In the genomic region with DNA sequence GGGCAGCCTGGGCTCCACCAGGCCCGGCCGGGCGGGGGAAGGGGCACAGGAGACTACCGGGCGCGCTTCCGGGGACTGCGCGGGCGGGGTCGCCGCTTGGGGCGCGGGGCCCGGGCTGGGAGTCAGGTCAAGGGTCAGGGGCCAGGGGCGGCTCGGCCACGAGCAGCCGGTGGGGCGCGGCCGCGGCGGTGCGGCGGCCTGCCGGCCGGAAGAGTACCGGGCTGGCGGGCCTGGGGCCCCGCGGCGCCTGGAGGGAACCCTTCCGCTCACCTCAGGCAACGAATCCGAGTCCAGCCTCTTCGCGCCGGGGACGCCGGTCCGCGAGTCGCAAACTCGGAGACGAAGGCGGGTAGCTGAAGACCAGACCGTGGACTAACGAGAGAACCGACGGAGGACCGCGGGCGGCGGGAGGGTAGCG, we compare ENCODE assay signal across 8 cellular contexts. TPM values are rescaled to one million over a fixed set of nuclear protein-coding genes. Genes with fewer than 3 reads are reported as not detected.
DNase-seq lines count a peak whose midpoint lies in the region; ATAC-seq, FAIRE-seq and TF ChIP-seq lines count a peak whose summit lies in the region.

No MANE protein-coding gene starts in this region.

- peaks cover 27% of the 10 kb centered on the region for H3K36me3 Mint-ChIP-seq in T-helper 1 cell treated with Interleukin-12 subunit alpha and Interleukin-12 subunit beta and Interleukin-4 antibody, amounts not matched to agents 30 μg/mL and 1 μg/mL, for 36 hours (ENCODE audit: low read depth)

- H3K4me3 ChIP-seq in bronchial epithelial cell (ENCODE audit: low read depth, low read length) (peak overlapping the region; percentile 71), left lung (peak overlapping the region; percentile 49 to 63)

- H3K27me3 ChIP-seq in bronchial epithelial cell (ENCODE audit: control insufficient read depth, insufficient read depth, low read length) = no peaks in the 10 kb centered on the region
- no peaks in the 10 kb centered on the region for H3K27me3 ChIP-seq in left lung

- H3K36me3 ChIP-seq in bronchial epithelial cell (ENCODE audit: control insufficient read depth, insufficient read depth, low read length) = peaks cover 10% of the 10 kb centered on the region
- H3K36me3 ChIP-seq in left lung = peaks cover 0 to 24% of the 10 kb centered on the region in 2 donors

- TF ChIP-seq CTCF in bronchial epithelial cell (IDR thresholded peaks at IDR 0.05; ENCODE audit: insufficient read depth, low read length, severe bottlenecking) (no peak), left lung (IDR thresholded peaks at IDR 0.05) (no peak)

- H3K27ac ChIP-seq in left lung = peak overlapping the region; percentile 95 to 99

- ATAC-seq in HG03045 (IDR thresholded peaks at IDR 0.05; ENCODE audit: unreplicated experiment) (peak; percentile 31), left lung (peak; percentile 32)

- no peaks in the 10 kb centered on the region for H3K9me3 ChIP-seq in left lung

- peak overlapping the region; percentile 87 for H3K27ac Mint-ChIP-seq in T-helper 1 cell treated with Interleukin-12 subunit alpha and Interleukin-12 subunit beta and Interleukin-4 antibody, amounts not matched to agents 30 μg/mL and 1 μg/mL, for 36 hours

- H3K27me3 Mint-ChIP-seq in T-helper 1 cell treated with Interleukin-12 subunit alpha and Interleukin-12 subunit beta and Interleukin-4 antibody, amounts not matched to agents 30 μg/mL and 1 μg/mL, for 36 hours (ENCODE audit: low read depth) = no peaks in the 10 kb centered on the region

- no peak for FAIRE-seq in bronchial epithelial cell (lab: Jason Lieb, UNC)

- H3K9me3 Mint-ChIP-seq in T-helper 1 cell treated with Interleukin-12 subunit alpha and Interleukin-12 subunit beta and Interleukin-4 antibody, amounts not matched to agents 30 μg/mL and 1 μg/mL, for 36 hours = no peaks in the 10 kb centered on the region

- intact Hi-C loops in left lung (cut with DNase I) = no loop called here

- H3K4me1 ChIP-seq in left lung = peaks cover 42 to 82% of the 10 kb centered on the region in 2 donors

- H3K4me3 Mint-ChIP-seq in T-helper 1 cell treated with Interleukin-12 subunit alpha and Interleukin-12 subunit beta and Interleukin-4 antibody, amounts not matched to agents 30 μg/mL and 1 μg/mL, for 36 hours = peak overlapping the region; percentile 91

- DNase-seq in NCI-H748 (lab: John Stamatoyannopoulos, UW; ENCODE audit: unreplicated experiment) (peak; percentile 46), NCI-H748 treated with DMSO at 0.1 percent for 48 hours (lab: John Stamatoyannopoulos, UW) (no peak), bronchial epithelial cell (ENCODE audit: low read depth) (no peak), left lung (peak; percentile 54 to 94), NCI-H2227 treated with DMSO at 0.1 percent for 48 hours (lab: John Stamatoyannopoulos, UW) (no peak)
- DNase-seq in stimulated activated CD4-positive, alpha-beta T cell treated with anti-CD3 and anti-CD28 coated beads, Interleukin-4, amount 100 ng/mL, for 4 hours = peak; percentile 31 to 51

- H3K4me1 Mint-ChIP-seq in T-helper 1 cell treated with Interleukin-12 subunit alpha and Interleukin-12 subunit beta and Interleukin-4 antibody, amounts not matched to agents 30 μg/mL and 1 μg/mL, for 36 hours (ENCODE audit: low read depth) = peaks cover 58% of the 10 kb centered on the region

RNA-seq across cellular contexts. Expression of gene RHOA, which starts 0.2 kb away (rescaled TPM):
- 300 and 621 TPM in 2 replicates for total RNA-seq in bronchial epithelial cell
- total RNA-seq in left lung = 100 to 1,000 TPM; 480 to 625 TPM

RNA-seq across cellular contexts. Expression of gene TCTA, which starts 0.7 kb away (rescaled TPM):
- 4.5 and 9.1 TPM in 2 replicates for total RNA-seq in bronchial epithelial cell
- 10 to 100 TPM; 37.2 to 41.5 TPM for total RNA-seq in left lung

RNA-seq across cellular contexts. Expression of gene AMT, which starts 10.7 kb away (rescaled TPM):
- total RNA-seq in bronchial epithelial cell (0.79 and 2.2 TPM in 2 replicates), left lung (1 to 10 TPM; 5.9 to 8.8 TPM)

RNA-seq across cellular contexts. Expression of gene NICN1, which starts 17.6 kb away (rescaled TPM):
- 1.3 and 3.3 TPM in 2 replicates for total RNA-seq in bronchial epithelial cell
- total RNA-seq in left lung = 10 to 100 TPM; 17.1 to 23.4 TPM

RNA-seq across cellular contexts. Expression of gene GPX1, which starts 53.4 kb away (rescaled TPM):
- total RNA-seq in bronchial epithelial cell = 533 and 633 TPM in 2 replicates
- total RNA-seq in left lung = 100 to 1,000 TPM; 468 to 518 TPM

Comparison
In these comparisons a context has a peak if more than half of its experiments do, and no peak if none do; other contexts are left out.
1. DNase-seq: peak in NCI-H748 (single experiment), left lung (2 of 2) and stimulated activated CD4-positive, alpha-beta T cell treated with anti-CD3 and anti-CD28 coated beads, Interleukin-4, amount 100 ng/mL, for 4 hours (2 of 2); none in NCI-H748 treated with DMSO at 0.1 percent for 48 hours (single experiment), bronchial epithelial cell (single experiment) and NCI-H2227 treated with DMSO at 0.1 percent for 48 hours (single experiment).